Comparison of ENCODE assay signal across 21 cellular contexts in genomic region chr17:32192379-32192778, GRCh38.
A peak's percentile ranks its signal among the peaks of the same experiment; 100 is the strongest.
DNase-seq lines count a peak whose midpoint lies in the region; ATAC-seq, FAIRE-seq and TF ChIP-seq lines count a peak whose summit lies in the region.
"Had no signal": no experiment of that assay in that cellular context is flagged by ENCODE, and none has a peak within 500 bp of the region (broad histone marks: within the 10 kb centered on the region; RNA-seq: fewer than 3 reads in every experiment).

No MANE protein-coding gene starts in this region.

- H3K27me3 ChIP-seq in brain microvascular endothelial cell (replicated peaks) = no peaks in the 10 kb centered on the region
- H3K27me3 ChIP-seq: dorsolateral prefrontal cortex had no signal

- in situ Hi-C loops in brain microvascular endothelial cell (cut with HindIII; ENCODE audit: low pct_ligation_motif_present, low sequenced_read_pairs) = no loop called here

- ATAC-seq in GM18498 (IDR thresholded peaks at IDR 0.05; ENCODE audit: unreplicated experiment) = no peak
- ATAC-seq in HG02798 (IDR thresholded peaks at IDR 0.05; ENCODE audit: poor library complexity, unreplicated experiment) = no peak
- ATAC-seq: natural killer cell; sciatic nerve; stimulated activated naive B cell treated with anti-CD40 and anti-IgM and Interleukin-4, amounts not matched to agents 10 μg/mL and 1 μg/mL and 100 μg/mL, for 72 hours had no signal

- no peak for FAIRE-seq in HTR-8/SVneo (lab: Jason Lieb, UNC)
- FAIRE-seq: bronchial epithelial cell had no signal

- H3K36me3 ChIP-seq in brain microvascular endothelial cell (replicated peaks) = no peaks in the 10 kb centered on the region

- TF ChIP-seq CTCF in brain microvascular endothelial cell (IDR thresholded peaks at IDR 0.05; ENCODE audit: low read depth, low read length, missing control alignments) (no peak), foreskin fibroblast (IDR thresholded peaks at IDR 0.05; ENCODE audit: low read depth, low read length) (no peak)

- DNase-seq in AG08395 (ENCODE audit: low spot score) = peak; percentile 12
- peak; percentile 10 for DNase-seq in HTR-8/SVneo (ENCODE audit: insufficient read length, low spot score)
- DNase-seq in brain microvascular endothelial cell = peak; percentile 19
- peak; percentile 12 to 42 for DNase-seq in foreskin fibroblast
- DNase-seq in stimulated activated CD4-positive, alpha-beta T cell treated with anti-CD3 and anti-CD28 coated beads, Interleukin-1b, Interleukin-23, amount 100 ng/mL, for 48 hours = no peak
- no peak for DNase-seq in D341Med (ENCODE audit: low spot score)
- DNase-seq: activated effector memory CD4-positive, alpha-beta T cell treated with Interleukin-2 at 50 U/mL for 16 hours; CD4-positive, alpha-beta T cell; DMS53; dorsolateral prefrontal cortex; MM.1S; natural killer cell; NCI-H1436 treated with DMSO at 0.1 percent for 48 hours; NCI-H748 treated with DMSO at 0.1 percent for 48 hours; stimulated activated naive B cell treated with anti-CD40 and anti-IgM and Interleukin-4, amounts not matched to agents 10 μg/mL and 1 μg/mL and 100 μg/mL, for 72 hours had no signal

- H3K27ac ChIP-seq in brain microvascular endothelial cell = peak overlapping the region; percentile 69
- H3K27ac ChIP-seq: dorsolateral prefrontal cortex, epithelial cell of prostate, HL-60 had no signal

- no peak overlapping the region for H3K4me3 ChIP-seq in brain microvascular endothelial cell (ENCODE audit: low read depth, low read length)
- no peak overlapping the region for H3K4me3 ChIP-seq in foreskin fibroblast (ENCODE audit: low read depth in 1 of 2, low read length in 2 of 2)
- H3K4me3 ChIP-seq: dorsolateral prefrontal cortex had no signal

Comparison
In these comparisons a context has a peak if more than half of its experiments do, and no peak if none do; other contexts are left out.
1. DNase-seq: peak in AG08395 (single experiment), HTR-8/SVneo (single experiment), brain microvascular endothelial cell (single experiment) and foreskin fibroblast (2 of 2); none in stimulated activated CD4-positive, alpha-beta T cell treated with anti-CD3 and anti-CD28 coated beads, Interleukin-1b, Interleukin-23, amount 100 ng/mL, for 48 hours (single experiment) and D341Med (single experiment).